24 cellular contexts compared by ENCODE assay signal in genomic region chr22:25645266-25645665, GRCh38.
DNase-seq lines count a peak whose midpoint lies in the region; ATAC-seq and TF ChIP-seq lines count a peak whose summit lies in the region.
"Had no signal": no experiment of that assay in that cellular context is flagged by ENCODE, and none has a peak within 500 bp of the region (broad histone marks: within the 10 kb centered on the region; RNA-seq: fewer than 3 reads in every experiment).

No MANE protein-coding gene starts in this region.

- DNase-seq in AG08396 (ENCODE audit: low spot score) = peak; percentile 23
- DNase-seq in HT1080 (ENCODE audit: low read depth) = peak; percentile 10
- DNase-seq in astrocyte of the spinal cord (ENCODE audit: low read depth, low spot score) = peak; percentile 43
- DNase-seq in foreskin fibroblast = peak; percentile 66 to 78
- no peak for DNase-seq in T1000 (lab: John Stamatoyannopoulos, UW)
- DNase-seq in natural killer cell = no peak
- no peak for DNase-seq in GM20000 (ENCODE audit: low spot score)
- no peak for DNase-seq in glutamatergic neuron
- DNase-seq: ACHN; CD4-positive, alpha-beta T cell; cortex of kidney; DMS53; gastrocnemius medialis; Kasumi-1; kidney glomerular epithelial cell; mesendoderm; NCI-H524 treated with DMSO at 0.1 percent for 48 hours; stimulated activated naive CD4-positive, alpha-beta T cell; T-helper 9 cell; tibial artery had no signal

- ATAC-seq in natural killer cell = no peak
- ATAC-seq: gastrocnemius medialis; HCT116; natural killer cell treated with Interleukin-12 subunit alpha and Interleukin-12 subunit beta and Interleukin-15 and Interleukin-18, amount 100 ng/mL, for 72 hours; sciatic nerve had no signal

- intact Hi-C loops in natural killer cell (cut with micrococcal nuclease) = no loop called here

- H3K27ac Mint-ChIP-seq in natural killer cell (no peak overlapping the region), glutamatergic neuron (ENCODE audit: unreplicated experiment) (no peak overlapping the region)
- H3K27ac Mint-ChIP-seq: activated naive CD4-positive, alpha-beta T cell treated with anti-CD3 and anti-CD28 coated beads, Interleukin-2, amount 50 U/mL, for 24 hours; CD4-positive, alpha-beta T cell; natural killer cell treated with Interleukin-12 subunit alpha and Interleukin-12 subunit beta and Interleukin-15 and Interleukin-18, amount 100 ng/mL, for 72 hours had no signal

- H3K36me3 Mint-ChIP-seq in natural killer cell (no peaks in the 10 kb centered on the region), glutamatergic neuron (ENCODE audit: unreplicated experiment) (peaks cover 6% of the 10 kb centered on the region)
- H3K36me3 Mint-ChIP-seq: natural killer cell treated with Interleukin-12 subunit alpha and Interleukin-12 subunit beta and Interleukin-15 and Interleukin-18, amount 100 ng/mL, for 72 hours had no signal

- no peak for TF ChIP-seq CTCF in astrocyte of the spinal cord (IDR thresholded peaks at IDR 0.05; ENCODE audit: low read depth, low read length)
- no peak for TF ChIP-seq CTCF in foreskin fibroblast (IDR thresholded peaks at IDR 0.05; ENCODE audit: low read depth, low read length)
- TF ChIP-seq CTCF in natural killer cell (IDR thresholded peaks at IDR 0.05) = no peak
- TF ChIP-seq CTCF in GM20000 (IDR thresholded peaks at IDR 0.05; ENCODE audit: extremely low read depth, missing control alignments) = no peak
- no peak for TF ChIP-seq CTCF in glutamatergic neuron (IDR thresholded peaks at IDR 0.05; ENCODE audit: partially characterized antibody, unreplicated experiment)

- H3K4me1 Mint-ChIP-seq in natural killer cell = no peaks in the 10 kb centered on the region
- H3K4me1 Mint-ChIP-seq in glutamatergic neuron (ENCODE audit: low read depth, unreplicated experiment) = no peaks in the 10 kb centered on the region

- H3K4me3 ChIP-seq in astrocyte of the spinal cord (ENCODE audit: low read depth, low read length) = no peak overlapping the region
- H3K4me3 ChIP-seq in foreskin fibroblast (ENCODE audit: low read depth in 1 of 2, low read length in 2 of 2) = no peak overlapping the region
- H3K4me3 ChIP-seq: gastrocnemius medialis, tibial artery had no signal

- H3K9me3 Mint-ChIP-seq in natural killer cell (peaks cover 0 to 2% of the 10 kb centered on the region in 2 donors), glutamatergic neuron (ENCODE audit: unreplicated experiment) (peaks cover 1% of the 10 kb centered on the region)
- H3K9me3 Mint-ChIP-seq: CD4-positive, alpha-beta T cell; natural killer cell treated with Interleukin-12 subunit alpha and Interleukin-12 subunit beta and Interleukin-15 and Interleukin-18, amount 100 ng/mL, for 72 hours had no signal

- H3K4me3 Mint-ChIP-seq in natural killer cell (no peak overlapping the region), glutamatergic neuron (ENCODE audit: unreplicated experiment) (no peak overlapping the region)
- H3K4me3 Mint-ChIP-seq: activated naive CD4-positive, alpha-beta T cell treated with anti-CD3 and anti-CD28 coated beads, Interleukin-2, amount 50 U/mL, for 24 hours; CD4-positive, alpha-beta T cell; natural killer cell treated with Interleukin-12 subunit alpha and Interleukin-12 subunit beta and Interleukin-15 and Interleukin-18, amount 100 ng/mL, for 72 hours had no signal

- in situ Hi-C loops in astrocyte of the spinal cord (cut with HindIII; ENCODE audit: low sequenced_read_pairs) = no loop called here

- peaks cover 5 to 6% of the 10 kb centered on the region in 2 donors for H3K27me3 Mint-ChIP-seq in natural killer cell (ENCODE audit: low read depth in 2 of 2)
- H3K27me3 Mint-ChIP-seq in glutamatergic neuron (ENCODE audit: unreplicated experiment) = no peaks in the 10 kb centered on the region
- H3K27me3 Mint-ChIP-seq: activated naive CD4-positive, alpha-beta T cell treated with anti-CD3 and anti-CD28 coated beads, Interleukin-2, amount 50 U/mL, for 24 hours; CD4-positive, alpha-beta T cell had no signal

Comparison
In these comparisons a context has a peak if more than half of its experiments do, and no peak if none do; other contexts are left out.
1. DNase-seq: peak in AG08396 (single experiment), HT1080 (single experiment), astrocyte of the spinal cord (single experiment) and foreskin fibroblast (2 of 2); none in T1000 (single experiment), natural killer cell (single experiment), GM20000 (single experiment) and glutamatergic neuron (single experiment).